14 cellular contexts compared by ENCODE assay signal in genomic region chr3:197168606-197169005, GRCh38.
A peak's percentile ranks its signal among the peaks of the same experiment; 100 is the strongest.
DNase-seq lines count a peak whose midpoint lies in the region; ATAC-seq, FAIRE-seq and TF ChIP-seq lines count a peak whose summit lies in the region.
"Had no signal": no experiment of that assay in that cellular context is flagged by ENCODE, and none has a peak within 500 bp of the region (broad histone marks: within the 10 kb centered on the region; RNA-seq: fewer than 3 reads in every experiment).

No MANE protein-coding gene starts in this region.

- no peak for FAIRE-seq in astrocyte (lab: Jason Lieb, UNC)
- FAIRE-seq: keratinocyte had no signal

- intact Hi-C loops in mucosa of descending colon (cut with DNase I, micrococcal nuclease): no loop called here

- H3K27ac ChIP-seq in astrocyte (ENCODE audit: low read depth, low read length) (peak overlapping the region; percentile 14), hepatocyte (no peak overlapping the region), smooth muscle cell (ENCODE audit: low read depth) (no peak overlapping the region)
- H3K27ac ChIP-seq: BLaER1 treated with 17β-estradiol and CSF1 and Interleukin-3, amounts not matched to agents 10 nM and 100 nM; tibial nerve had no signal

- H3K36me3 ChIP-seq in astrocyte (ENCODE audit: insufficient read depth, low read length) (peaks cover 14% of the 10 kb centered on the region), hepatocyte (replicated peaks; ENCODE audit: insufficient read depth, low read depth) (no peaks in the 10 kb centered on the region), smooth muscle cell (ENCODE audit: low read depth) (no peaks in the 10 kb centered on the region), mucosa of descending colon (ENCODE audit: low read depth) (no peaks in the 10 kb centered on the region)
- H3K36me3 ChIP-seq: tibial nerve had no signal

- DNase-seq in ACHN: peak; percentile 18
- peak; percentile 60 for DNase-seq in HFF-Myc (ENCODE audit: extremely low read depth, low read depth)
- DNase-seq in astrocyte (ENCODE audit: low read depth): peak; percentile 11
- peak; percentile 32 for DNase-seq in hepatocyte (ENCODE audit: low spot score)
- DNase-seq in smooth muscle cell (lab: John Stamatoyannopoulos, UW; ENCODE audit: unreplicated experiment): no peak
- no peak for DNase-seq in stimulated activated naive CD4-positive, alpha-beta T cell treated with Interleukin-2 at 50 U/mL for 16 hours (lab: John Stamatoyannopoulos, UW)
- no peak for DNase-seq in mucosa of descending colon
- no peak for DNase-seq in SKM-1 treated with dmso at 0.1 percent for 144 hours (lab: John Stamatoyannopoulos, UW; ENCODE audit: unreplicated experiment)
- DNase-seq: NCI-H1436 had no signal

- in situ Hi-C loops in ACHN (cut with HindIII; ENCODE audit: low pct_ligation_motif_present, low pct_unique_long_range_greater_than_20kb, low sequenced_read_pairs): no loop called here

- no peak overlapping the region for H3K27ac Mint-ChIP-seq in astrocyte (ENCODE audit: unreplicated experiment)
- H3K27ac Mint-ChIP-seq: activated naive CD4-positive, alpha-beta T cell treated with anti-CD3 and anti-CD28 coated beads, Interleukin-2, amount 50 U/mL, for 72 hours had no signal

- H3K4me1 ChIP-seq in astrocyte (ENCODE audit: insufficient read depth, low read length) (peaks cover 4% of the 10 kb centered on the region), hepatocyte (ENCODE audit: insufficient read depth) (no peaks in the 10 kb centered on the region), smooth muscle cell (ENCODE audit: low read depth) (no peaks in the 10 kb centered on the region), mucosa of descending colon (ENCODE audit: low read depth) (no peaks in the 10 kb centered on the region)
- H3K4me1 ChIP-seq: BLaER1 treated with 17β-estradiol and CSF1 and Interleukin-3, amounts not matched to agents 10 nM and 100 nM had no signal

- 70% methylated on average over 2 of the region's 2 CpGs for WGBS in hepatocyte (ENCODE audit: low lambda C conversion rate, missing lambda C conversion rate)
- WGBS in smooth muscle cell (ENCODE audit: low lambda C conversion rate): 54% methylated on average over 2 of the region's 2 CpGs

- no peaks in the 10 kb centered on the region for H3K9me2 ChIP-seq in hepatocyte (replicated peaks; ENCODE audit: insufficient read depth)

- H3K4me3 Mint-ChIP-seq in astrocyte (ENCODE audit: unreplicated experiment): no peak overlapping the region

- no peaks in the 10 kb centered on the region for H3K27me3 Mint-ChIP-seq in astrocyte (ENCODE audit: low read depth, unreplicated experiment)

- no peak overlapping the region for H3K4me2 ChIP-seq in astrocyte (ENCODE audit: low read length)
- H3K4me2 ChIP-seq in hepatocyte: no peak overlapping the region
- H3K4me2 ChIP-seq in smooth muscle cell: no peak overlapping the region
- H3K4me2 ChIP-seq: BLaER1 treated with 17β-estradiol and CSF1 and Interleukin-3, amounts not matched to agents 10 nM and 100 nM had no signal

- peaks cover 19% of the 10 kb centered on the region for H3K4me1 Mint-ChIP-seq in astrocyte (ENCODE audit: low read depth, unreplicated experiment)

- H3K4me3 ChIP-seq in HFF-Myc (replicated peaks; ENCODE audit: low read depth, low read length) (no peak overlapping the region), astrocyte (ENCODE audit: insufficient read depth, low read depth, low read length) (no peak overlapping the region), hepatocyte (no peak overlapping the region), smooth muscle cell (no peak overlapping the region), mucosa of descending colon (no peak overlapping the region)
- H3K4me3 ChIP-seq: BLaER1 treated with 17β-estradiol and CSF1 and Interleukin-3, amounts not matched to agents 10 nM and 100 nM; tibial nerve had no signal

- H3K27me3 ChIP-seq in astrocyte (ENCODE audit: insufficient read depth, low read length) (no peaks in the 10 kb centered on the region), hepatocyte (no peaks in the 10 kb centered on the region), smooth muscle cell (ENCODE audit: low read depth) (no peaks in the 10 kb centered on the region)
- H3K27me3 ChIP-seq: BLaER1 treated with 17β-estradiol and CSF1 and Interleukin-3, amounts not matched to agents 10 nM and 100 nM; tibial nerve had no signal

- ATAC-seq in mucosa of descending colon: no peak
- ATAC-seq: activated naive CD4-positive, alpha-beta T cell treated with anti-CD3 and anti-CD28 coated beads, Interleukin-2, amount 50 U/mL, for 72 hours; Panc1 had no signal

- no peak overlapping the region for H2AFZ ChIP-seq in astrocyte (ENCODE audit: low read depth, low read length)
- no peak overlapping the region for H2AFZ ChIP-seq in hepatocyte
- H2AFZ ChIP-seq in smooth muscle cell (ENCODE audit: low read depth): no peak overlapping the region

- H3K9ac ChIP-seq in astrocyte (ENCODE audit: low read length) (no peak overlapping the region), smooth muscle cell (ENCODE audit: low read depth) (no peak overlapping the region)
- H3K9ac ChIP-seq: BLaER1 treated with 17β-estradiol and CSF1 and Interleukin-3, amounts not matched to agents 10 nM and 100 nM had no signal

- H3K36me3 Mint-ChIP-seq in astrocyte (ENCODE audit: low read depth, unreplicated experiment): peaks cover 7% of the 10 kb centered on the region

- H3K79me2 ChIP-seq in astrocyte (ENCODE audit: insufficient read depth, low read length) (peaks cover 99% of the 10 kb centered on the region), hepatocyte (peaks cover 74% of the 10 kb centered on the region), smooth muscle cell (ENCODE audit: low read depth) (peaks cover 66% of the 10 kb centered on the region)

- H4K20me1 ChIP-seq in astrocyte (ENCODE audit: insufficient read depth, low read length) (peaks cover 90% of the 10 kb centered on the region), hepatocyte (ENCODE audit: insufficient read depth, poor library complexity, severe bottlenecking) (peaks cover 19% of the 10 kb centered on the region), smooth muscle cell (ENCODE audit: low read depth) (peaks cover 43% of the 10 kb centered on the region)

- H3F3A ChIP-seq in smooth muscle cell (ENCODE audit: low read depth): no peaks in the 10 kb centered on the region

- no peak for TF ChIP-seq CTCF in HFF-Myc (IDR thresholded peaks at IDR 0.05; ENCODE audit: low read depth, low read length, missing control alignments)
- no peak for TF ChIP-seq CTCF in astrocyte (IDR thresholded peaks at IDR 0.05; ENCODE audit: insufficient read depth, low read depth, low read length)
- TF ChIP-seq CTCF in hepatocyte (IDR thresholded peaks at IDR 0.05; ENCODE audit: poor library complexity): no peak
- no peak for TF ChIP-seq CTCF in smooth muscle cell (IDR thresholded peaks at IDR 0.05; ENCODE audit: borderline replicate concordance, insufficient read depth, poor library complexity, severe bottlenecking)
- TF ChIP-seq CTCF in mucosa of descending colon (IDR thresholded peaks at IDR 0.05): no peak

- H3K9me3 Mint-ChIP-seq in astrocyte (ENCODE audit: unreplicated experiment): no peaks in the 10 kb centered on the region
- H3K9me3 Mint-ChIP-seq: activated naive CD4-positive, alpha-beta T cell treated with anti-CD3 and anti-CD28 coated beads, Interleukin-2, amount 50 U/mL, for 72 hours had no signal

- H3K9me3 ChIP-seq in astrocyte (ENCODE audit: insufficient read depth, low read depth, low read length): no peaks in the 10 kb centered on the region
- no peaks in the 10 kb centered on the region for H3K9me3 ChIP-seq in hepatocyte (ENCODE audit: low read depth)
- no peaks in the 10 kb centered on the region for H3K9me3 ChIP-seq in smooth muscle cell (replicated peaks; ENCODE audit: low read depth)
- no peaks in the 10 kb centered on the region for H3K9me3 ChIP-seq in mucosa of descending colon
- H3K9me3 ChIP-seq: tibial nerve had no signal

Comparison
In these comparisons a context has a peak if more than half of its experiments do, and no peak if none do; other contexts are left out.
1. DNase-seq: peak in ACHN (single experiment), HFF-Myc (single experiment), astrocyte (single experiment) and hepatocyte (single experiment); none in smooth muscle cell (single experiment), stimulated activated naive CD4-positive, alpha-beta T cell treated with Interleukin-2 at 50 U/mL for 16 hours (single experiment), mucosa of descending colon (0 of 3) and SKM-1 treated with dmso at 0.1 percent for 144 hours (single experiment).